ENCODE assay signal across 19 cellular contexts in genomic region chr20:20292472-20292871, GRCh38.
DNase-seq lines count a peak whose midpoint lies in the region; ATAC-seq, FAIRE-seq and TF ChIP-seq lines count a peak whose summit lies in the region.
"Had no signal": no experiment of that assay in that cellular context is flagged by ENCODE, and none has a peak within 500 bp of the region (broad histone marks: within the 10 kb centered on the region; RNA-seq: fewer than 3 reads in every experiment).

No MANE protein-coding gene starts in this region.

- no peaks in the 10 kb centered on the region for H3K36me3 ChIP-seq in GM12878 (ENCODE audit: control insufficient read depth in 2 of 2, insufficient read depth in 2 of 2, low read length in 1 of 2)
- H3K36me3 ChIP-seq: HAP-1, SJCRH30 had no signal

- in situ Hi-C loops in GM12878 (cut with MboI) = no loop called here

- CTCF ChIA-PET in activated CD8-positive, alpha-beta T cell treated with anti-CD3 and anti-CD28 coated beads for 36 hours (lab: Charles Lee) = no interaction called here
- CTCF ChIA-PET in activated CD8-positive, alpha-beta T cell treated with anti-CD3 and anti-CD28 coated beads, Interleukin-2, amount 10 ng/mL, durations not matched to agents 7 days and 5 days (lab: Charles Lee) = no interaction called here
- CTCF ChIA-PET in GM12878 (lab: Yijun Ruan, JAX) = no interaction called here

- H3K4me2 ChIP-seq in GM12878 (ENCODE audit: control insufficient read depth, insufficient read depth) = no peak overlapping the region

- H4K20me1 ChIP-seq in GM12878 (ENCODE audit: control insufficient read depth, insufficient read depth) = no peaks in the 10 kb centered on the region

- no peak overlapping the region for H3K4me3 Mint-ChIP-seq in activated CD8-positive, alpha-beta T cell treated with anti-CD3 and anti-CD28 coated beads for 36 hours
- no peak overlapping the region for H3K4me3 Mint-ChIP-seq in activated CD8-positive, alpha-beta T cell treated with anti-CD3 and anti-CD28 coated beads, Interleukin-2, amount 10 ng/mL, durations not matched to agents 7 days and 5 days
- no peak overlapping the region for H3K4me3 Mint-ChIP-seq in immature natural killer cell
- H3K4me3 Mint-ChIP-seq: T-helper 17 cell had no signal

- H2AFZ ChIP-seq in GM12878 (ENCODE audit: control insufficient read depth, low read depth, low read length) = no peak overlapping the region

- peak; percentile 3 for DNase-seq in activated CD8-positive, alpha-beta T cell treated with anti-CD3 and anti-CD28 coated beads for 36 hours
- no peak for DNase-seq in activated CD8-positive, alpha-beta T cell treated with anti-CD3 and anti-CD28 coated beads, Interleukin-2, amount 10 ng/mL, durations not matched to agents 7 days and 5 days
- DNase-seq in GM12865 (ENCODE audit: low read depth) (peak; percentile 79), M059J (ENCODE audit: low read depth) (peak; percentile 90), GM12878 (ENCODE audit: low read depth, low spot score) (peak; percentile 20), immature natural killer cell (no peak)
- no peak for DNase-seq in activated naive CD4-positive, alpha-beta T cell treated with Interleukin-2 at 50 U/mL for 16 hours
- DNase-seq: DMS 273 treated with DMSO at 0.1 percent for 48 hours, EL, NCI-H1436 treated with DMSO at 0.1 percent for 48 hours, NCI-H2081, NCI-H510A treated with DMSO at 0.1 percent for 48 hours, SJCRH30, T-helper 17 cell had no signal

- POLR2A ChIA-PET in activated CD8-positive, alpha-beta T cell treated with anti-CD3 and anti-CD28 coated beads for 36 hours (lab: Charles Lee) = no interaction called here
- POLR2A ChIA-PET in activated CD8-positive, alpha-beta T cell treated with anti-CD3 and anti-CD28 coated beads, Interleukin-2, amount 10 ng/mL, durations not matched to agents 7 days and 5 days (lab: Charles Lee) = no interaction called here
- POLR2A ChIA-PET in GM12878 (lab: Charles Lee) = no interaction called here

- SMC1A ChIA-PET in GM12878 (lab: Charles Lee; ENCODE audit: uncharacterized antibody, unreplicated experiment) = no interaction called here

- no peak overlapping the region for H3K27ac Mint-ChIP-seq in activated CD8-positive, alpha-beta T cell treated with anti-CD3 and anti-CD28 coated beads for 36 hours
- no peak overlapping the region for H3K27ac Mint-ChIP-seq in activated CD8-positive, alpha-beta T cell treated with anti-CD3 and anti-CD28 coated beads, Interleukin-2, amount 10 ng/mL, durations not matched to agents 7 days and 5 days
- H3K27ac Mint-ChIP-seq in immature natural killer cell = no peak overlapping the region
- H3K27ac Mint-ChIP-seq: T-helper 17 cell had no signal

- BruUV-seq in GM12878 (replicated peaks; lab: Mats Ljungman, UMichigan) = no TSS peak

- no peaks in the 10 kb centered on the region for H3K79me2 ChIP-seq in GM12878 (ENCODE audit: control insufficient read depth, insufficient read depth, low read length)

- TF ChIP-seq EP300 in GM12878 (IDR thresholded peaks at IDR 0.05; ENCODE audit: borderline replicate concordance in 1 of 2, control insufficient read depth in 1 of 2, low read depth in 2 of 2, low read length in 2 of 2) = no peak

- TF ChIP-seq RAD21 in GM12878 (IDR thresholded peaks at IDR 0.05; ENCODE audit: insufficient read depth, low read depth, low read length) = no peak

- H3K27ac ChIP-seq in GM12878 (ENCODE audit: control insufficient read depth, insufficient read depth) = no peak overlapping the region
- H3K27ac ChIP-seq: C4-2B, HL-60, SJCRH30 had no signal

- intact Hi-C loops in activated CD8-positive, alpha-beta T cell treated with anti-CD3 and anti-CD28 coated beads for 36 hours (cut with micrococcal nuclease) = no loop called here
- intact Hi-C loops in GM12878 (cut with micrococcal nuclease; ENCODE audit: unreplicated experiment) = no loop called here

- H3K36me3 Mint-ChIP-seq in activated CD8-positive, alpha-beta T cell treated with anti-CD3 and anti-CD28 coated beads for 36 hours (ENCODE audit: low read depth) = no peaks in the 10 kb centered on the region
- H3K36me3 Mint-ChIP-seq in activated CD8-positive, alpha-beta T cell treated with anti-CD3 and anti-CD28 coated beads, Interleukin-2, amount 10 ng/mL, durations not matched to agents 7 days and 5 days (ENCODE audit: low read depth) = no peaks in the 10 kb centered on the region
- no peaks in the 10 kb centered on the region for H3K36me3 Mint-ChIP-seq in immature natural killer cell

- H3K9ac ChIP-seq in GM12878 (ENCODE audit: control insufficient read depth, insufficient read depth, low read length) = no peak overlapping the region

- H3K9me3 ChIP-seq in GM12878 (replicated peaks; ENCODE audit: control insufficient read depth, insufficient read depth, low read length) = no peaks in the 10 kb centered on the region; the same call in 2 of the 3 replicates
- H3K9me3 ChIP-seq: HAP-1, SJCRH30 had no signal

- RAD21 ChIA-PET in GM12878 (lab: Charles Lee; ENCODE audit: unreplicated experiment) = no interaction called here

- peak; percentile 83 for FAIRE-seq in GM12878 (lab: Jason Lieb, UNC)
- FAIRE-seq: RCC 7860 had no signal

- no peak for TF ChIP-seq CTCF in activated CD8-positive, alpha-beta T cell treated with anti-CD3 and anti-CD28 coated beads for 36 hours (IDR thresholded peaks at IDR 0.05)
- TF ChIP-seq CTCF in GM12865 (IDR thresholded peaks at IDR 0.05; ENCODE audit: insufficient read depth, low read depth, low read length, missing control alignments) (no peak), GM12878 (IDR thresholded peaks at IDR 0.05 in 2 of 3, conservative IDR thresholded peaks at IDR 0.05 in 1 of 3; ENCODE audit: control insufficient read depth in 2 of 3, extremely low read depth in 1 of 3, insufficient read depth in 1 of 3, low read depth in 3 of 3, low read length in 3 of 3) (no peak)

- ATAC-seq in activated CD8-positive, alpha-beta T cell treated with anti-CD3 and anti-CD28 coated beads for 36 hours = no peak
- no peak for ATAC-seq in activated CD8-positive, alpha-beta T cell treated with anti-CD3 and anti-CD28 coated beads, Interleukin-2, amount 10 ng/mL, durations not matched to agents 7 days and 5 days
- ATAC-seq in GM12878 = peak; percentile 80
- ATAC-seq in HG03280 (IDR thresholded peaks at IDR 0.05; ENCODE audit: unreplicated experiment) = no peak
- ATAC-seq: T-helper 17 cell had no signal

- H3K4me1 Mint-ChIP-seq in activated CD8-positive, alpha-beta T cell treated with anti-CD3 and anti-CD28 coated beads for 36 hours (ENCODE audit: low read depth) = no peaks in the 10 kb centered on the region
- no peaks in the 10 kb centered on the region for H3K4me1 Mint-ChIP-seq in activated CD8-positive, alpha-beta T cell treated with anti-CD3 and anti-CD28 coated beads, Interleukin-2, amount 10 ng/mL, durations not matched to agents 7 days and 5 days (ENCODE audit: low read depth)
- no peaks in the 10 kb centered on the region for H3K4me1 Mint-ChIP-seq in immature natural killer cell
- H3K4me1 Mint-ChIP-seq: T-helper 17 cell had no signal

- H3K4me1 ChIP-seq in GM12878 (ENCODE audit: control insufficient read depth, insufficient read depth, low read length) = no peaks in the 10 kb centered on the region; the same call in 1 of the 2 replicates
- H3K4me1 ChIP-seq: HAP-1, SJCRH30 had no signal

- no peaks in the 10 kb centered on the region for H3K9me3 Mint-ChIP-seq in activated CD8-positive, alpha-beta T cell treated with anti-CD3 and anti-CD28 coated beads for 36 hours
- no peaks in the 10 kb centered on the region for H3K9me3 Mint-ChIP-seq in activated CD8-positive, alpha-beta T cell treated with anti-CD3 and anti-CD28 coated beads, Interleukin-2, amount 10 ng/mL, durations not matched to agents 7 days and 5 days (ENCODE audit: insufficient read depth)
- peaks cover 0 to 3% (median 0%) of the 10 kb centered on the region in 6 donors for H3K9me3 Mint-ChIP-seq in immature natural killer cell

- peaks cover 6% of the 10 kb centered on the region for H3K27me3 Mint-ChIP-seq in activated CD8-positive, alpha-beta T cell treated with anti-CD3 and anti-CD28 coated beads for 36 hours
- H3K27me3 Mint-ChIP-seq in activated CD8-positive, alpha-beta T cell treated with anti-CD3 and anti-CD28 coated beads, Interleukin-2, amount 10 ng/mL, durations not matched to agents 7 days and 5 days (ENCODE audit: low read depth) = no peaks in the 10 kb centered on the region
- peaks cover 0 to 9% (median 7%) of the 10 kb centered on the region in 3 donors for H3K27me3 Mint-ChIP-seq in immature natural killer cell (ENCODE audit: low read depth in 3 of 3)
- H3K27me3 Mint-ChIP-seq: T-helper 17 cell had no signal

- no peaks in the 10 kb centered on the region for H3K27me3 ChIP-seq in GM12878 (replicated peaks in 1 of 2; ENCODE audit: control insufficient read depth in 2 of 2, insufficient read depth in 2 of 2, low read length in 1 of 2)
- H3K27me3 ChIP-seq: SJCRH30 had no signal

- 41% methylated on average over 4 of the region's 4 CpGs for WGBS in GM12878 (ENCODE audit: insufficient coverage, insufficient replicate concordance, low lambda C conversion rate, missing lambda C conversion rate)

- no peak overlapping the region for H3K4me3 ChIP-seq in GM12865 (ENCODE audit: low read depth, low read length)
- no peak overlapping the region for H3K4me3 ChIP-seq in GM12878
- H3K4me3 ChIP-seq: HAP-1, SJCRH30 had no signal

- no peak for TF ChIP-seq POLR2A in GM12878 (IDR thresholded peaks at IDR 0.05; ENCODE audit: low read depth, low read length)

TF ChIP-seq in GM12878, 131 proteins besides CTCF, POLR2A, EP300 and RAD21 (continues in another document):
- TF ChIP-seq ATF2 (IDR thresholded peaks at IDR 0.05; ENCODE audit: low read length) = peak; percentile 20; the same call in 1 of the 2 replicates
- TF ChIP-seq CBX5 (IDR thresholded peaks at IDR 0.05; ENCODE audit: low read depth) = peak; percentile 77; the same call in 1 of the 2 replicates
- no peak for TF ChIP-seq BACH1 (IDR thresholded peaks at IDR 0.05; ENCODE audit: borderline replicate concordance)
- no peak for TF ChIP-seq MAX (IDR thresholded peaks at IDR 0.05; ENCODE audit: low read depth, low read length)
- no peak for TF ChIP-seq RBBP5 (conservative IDR thresholded peaks at IDR 0.05)
- 0 out of 2 replicates have a peak, but pooled peaks have one; percentile 26 for TF ChIP-seq EED (IDR thresholded peaks at IDR 0.05; ENCODE audit: low read depth)
- no peak for TF ChIP-seq BMI1 (IDR thresholded peaks at IDR 0.05; ENCODE audit: borderline replicate concordance)

Comparison
In these comparisons a context has a peak if more than half of its experiments do, and no peak if none do; other contexts are left out.
1. DNase-seq: peak in activated CD8-positive, alpha-beta T cell treated with anti-CD3 and anti-CD28 coated beads for 36 hours (single experiment), GM12865 (single experiment), M059J (single experiment) and GM12878 (single experiment); none in activated CD8-positive, alpha-beta T cell treated with anti-CD3 and anti-CD28 coated beads, Interleukin-2, amount 10 ng/mL, durations not matched to agents 7 days and 5 days (single experiment), activated naive CD4-positive, alpha-beta T cell treated with Interleukin-2 at 50 U/mL for 16 hours (single experiment) and immature natural killer cell (0 of 3).